ENCODE assay signal across 2 cellular contexts in genomic region chr13:48551329-48551728, GRCh38.
TF ChIP-seq lines count a peak whose summit lies in the region.

No MANE protein-coding gene starts in this region.

TF ChIP-seq in liver, 16 proteins besides CTCF, POLR2A, EP300 and RAD21 (continued from another document):
- TF ChIP-seq SP1 (IDR thresholded peaks at IDR 0.05) (no peak), ZBTB33 (IDR thresholded peaks at IDR 0.05) (no peak), FOXA1 (IDR thresholded peaks at IDR 0.05) (no peak), TAF1 (conservative IDR thresholded peaks at IDR 0.05) (no peak), REST (IDR thresholded peaks at IDR 0.05) (no peak), FOXA2 (IDR thresholded peaks at IDR 0.05) (no peak), GABPA (IDR thresholded peaks at IDR 0.05 in 1 of 2, conservative IDR thresholded peaks at IDR 0.05 in 1 of 2) (no peak)

TF ChIP-seq in HepG2, 621 proteins besides CTCF, POLR2A, EP300 and RAD21 (continued from another document):
- TF ChIP-seq ZMYM3 (CRISPR knock-in tag; IDR thresholded peaks at IDR 0.05) (no peak), ZNF576 (CRISPR knock-in tag; IDR thresholded peaks at IDR 0.05) (no peak), HOXD1 (CRISPR knock-in tag; IDR thresholded peaks at IDR 0.05) (no peak), RAD51 (IDR thresholded peaks at IDR 0.05; ENCODE audit: borderline replicate concordance) (no peak), MIER2 (CRISPR knock-in tag; IDR thresholded peaks at IDR 0.05) (no peak), MTA1 (CRISPR knock-in tag; IDR thresholded peaks at IDR 0.05; ENCODE audit: borderline replicate concordance) (no peak), ZNF577 (CRISPR knock-in tag; IDR thresholded peaks at IDR 0.05; ENCODE audit: borderline replicate concordance, low read depth) (no peak), PBX3 (CRISPR knock-in tag; IDR thresholded peaks at IDR 0.05; ENCODE audit: borderline replicate concordance) (no peak)
- TF ChIP-seq, protein P1, sequence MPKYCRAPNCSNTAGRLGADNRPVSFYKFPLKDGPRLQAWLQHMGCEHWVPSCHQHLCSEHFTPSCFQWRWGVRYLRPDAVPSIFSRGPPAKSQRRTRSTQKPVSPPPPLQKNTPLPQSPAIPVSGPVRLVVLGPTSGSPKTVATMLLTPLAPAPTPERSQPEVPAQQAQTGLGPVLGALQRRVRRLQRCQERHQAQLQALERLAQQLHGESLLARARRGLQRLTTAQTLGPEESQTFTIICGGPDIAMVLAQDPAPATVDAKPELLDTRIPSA (CRISPR knock-in tag; IDR thresholded peaks at IDR 0.05; ENCODE audit: borderline replicate concordance): no peak
